1 cellular context compared by ENCODE assay signal in the genomic region with DNA sequence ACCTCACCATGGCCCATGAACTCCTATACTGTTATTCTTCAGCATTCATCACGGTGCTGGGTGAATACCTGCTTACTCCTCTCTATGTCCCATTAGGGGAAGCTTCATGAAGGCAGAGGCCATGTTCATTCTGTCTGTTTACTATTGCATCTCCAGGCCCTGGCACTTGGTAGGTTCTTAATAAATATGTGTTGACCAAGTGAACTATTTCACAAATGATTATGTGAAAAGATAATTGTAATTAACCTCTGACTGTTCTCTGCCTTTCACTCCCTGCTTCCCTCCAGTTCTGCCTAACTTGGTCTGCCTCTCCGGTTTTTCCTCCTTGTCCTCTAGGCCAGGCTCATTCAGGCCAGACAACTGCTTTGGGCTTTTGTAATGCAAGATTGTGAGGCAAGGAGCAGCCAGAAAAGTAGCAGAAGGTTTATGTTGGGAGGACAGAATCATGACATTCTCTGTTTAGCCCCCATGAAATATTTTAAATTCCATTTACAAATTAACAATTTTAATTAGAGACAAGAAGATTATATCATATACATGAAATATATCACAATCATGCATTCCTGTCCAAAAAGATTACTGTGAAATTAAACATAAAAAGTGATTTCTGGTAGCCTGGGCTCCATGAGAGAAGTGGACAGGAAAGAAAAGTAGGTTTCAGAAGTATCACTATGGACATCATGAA.
TF ChIP-seq lines count a peak whose summit lies in the region.

No MANE protein-coding gene starts in this region.

TF ChIP-seq in GM23338, 12 proteins besides CTCF, POLR2A, EP300 and RAD21 (continued from another document):
- TF ChIP-seq, protein P1, sequence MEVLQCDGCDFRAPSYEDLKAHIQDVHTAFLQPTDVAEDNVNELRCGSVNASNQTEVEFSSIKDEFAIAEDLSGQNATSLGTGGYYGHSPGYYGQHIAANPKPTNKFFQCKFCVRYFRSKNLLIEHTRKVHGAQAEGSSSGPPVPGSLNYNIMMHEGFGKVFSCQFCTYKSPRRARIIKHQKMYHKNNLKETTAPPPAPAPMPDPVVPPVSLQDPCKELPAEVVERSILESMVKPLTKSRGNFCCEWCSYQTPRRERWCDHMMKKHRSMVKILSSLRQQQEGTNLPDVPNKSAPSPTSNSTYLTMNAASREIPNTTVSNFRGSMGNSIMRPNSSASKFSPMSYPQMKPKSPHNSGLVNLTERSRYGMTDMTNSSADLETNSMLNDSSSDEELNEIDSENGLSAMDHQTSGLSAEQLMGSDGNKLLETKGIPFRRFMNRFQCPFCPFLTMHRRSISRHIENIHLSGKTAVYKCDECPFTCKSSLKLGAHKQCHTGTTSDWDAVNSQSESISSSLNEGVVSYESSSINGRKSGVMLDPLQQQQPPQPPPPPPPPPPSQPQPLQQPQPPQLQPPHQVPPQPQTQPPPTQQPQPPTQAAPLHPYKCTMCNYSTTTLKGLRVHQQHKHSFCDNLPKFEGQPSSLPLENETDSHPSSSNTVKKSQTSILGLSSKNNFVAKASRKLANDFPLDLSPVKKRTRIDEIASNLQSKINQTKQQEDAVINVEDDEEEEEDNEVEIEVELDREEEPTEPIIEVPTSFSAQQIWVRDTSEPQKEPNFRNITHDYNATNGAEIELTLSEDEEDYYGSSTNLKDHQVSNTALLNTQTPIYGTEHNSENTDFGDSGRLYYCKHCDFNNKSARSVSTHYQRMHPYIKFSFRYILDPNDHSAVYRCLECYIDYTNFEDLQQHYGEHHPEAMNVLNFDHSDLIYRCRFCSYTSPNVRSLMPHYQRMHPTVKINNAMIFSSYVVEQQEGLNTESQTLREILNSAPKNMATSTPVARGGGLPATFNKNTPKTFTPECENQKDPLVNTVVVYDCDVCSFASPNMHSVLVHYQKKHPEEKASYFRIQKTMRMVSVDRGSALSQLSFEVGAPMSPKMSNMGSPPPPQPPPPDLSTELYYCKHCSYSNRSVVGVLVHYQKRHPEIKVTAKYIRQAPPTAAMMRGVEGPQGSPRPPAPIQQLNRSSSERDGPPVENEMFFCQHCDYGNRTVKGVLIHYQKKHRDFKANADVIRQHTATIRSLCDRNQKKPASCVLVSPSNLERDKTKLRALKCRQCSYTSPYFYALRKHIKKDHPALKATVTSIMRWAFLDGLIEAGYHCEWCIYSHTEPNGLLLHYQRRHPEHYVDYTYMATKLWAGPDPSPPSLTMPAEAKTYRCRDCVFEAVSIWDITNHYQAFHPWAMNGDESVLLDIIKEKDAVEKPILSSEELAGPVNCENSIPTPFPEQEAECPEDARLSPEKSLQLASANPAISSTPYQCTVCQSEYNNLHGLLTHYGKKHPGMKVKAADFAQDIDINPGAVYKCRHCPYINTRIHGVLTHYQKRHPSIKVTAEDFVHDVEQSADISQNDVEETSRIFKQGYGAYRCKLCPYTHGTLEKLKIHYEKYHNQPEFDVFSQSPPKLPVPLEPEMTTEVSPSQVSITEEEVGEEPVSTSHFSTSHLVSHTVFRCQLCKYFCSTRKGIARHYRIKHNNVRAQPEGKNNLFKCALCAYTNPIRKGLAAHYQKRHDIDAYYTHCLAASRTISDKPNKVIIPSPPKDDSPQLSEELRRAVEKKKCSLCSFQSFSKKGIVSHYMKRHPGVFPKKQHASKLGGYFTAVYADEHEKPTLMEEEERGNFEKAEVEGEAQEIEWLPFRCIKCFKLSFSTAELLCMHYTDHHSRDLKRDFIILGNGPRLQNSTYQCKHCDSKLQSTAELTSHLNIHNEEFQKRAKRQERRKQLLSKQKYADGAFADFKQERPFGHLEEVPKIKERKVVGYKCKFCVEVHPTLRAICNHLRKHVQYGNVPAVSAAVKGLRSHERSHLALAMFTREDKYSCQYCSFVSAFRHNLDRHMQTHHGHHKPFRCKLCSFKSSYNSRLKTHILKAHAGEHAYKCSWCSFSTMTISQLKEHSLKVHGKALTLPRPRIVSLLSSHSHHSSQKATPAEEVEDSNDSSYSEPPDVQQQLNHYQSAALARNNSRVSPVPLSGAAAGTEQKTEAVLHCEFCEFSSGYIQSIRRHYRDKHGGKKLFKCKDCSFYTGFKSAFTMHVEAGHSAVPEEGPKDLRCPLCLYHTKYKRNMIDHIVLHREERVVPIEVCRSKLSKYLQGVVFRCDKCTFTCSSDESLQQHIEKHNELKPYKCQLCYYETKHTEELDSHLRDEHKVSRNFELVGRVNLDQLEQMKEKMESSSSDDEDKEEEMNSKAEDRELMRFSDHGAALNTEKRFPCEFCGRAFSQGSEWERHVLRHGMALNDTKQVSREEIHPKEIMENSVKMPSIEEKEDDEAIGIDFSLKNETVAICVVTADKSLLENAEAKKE (CRISPR knock-in tag; IDR thresholded peaks at IDR 0.05) = peak; percentile 24; the same call in 1 of the 2 replicates
- TF ChIP-seq ZNF114 (CRISPR knock-in tag; IDR thresholded peaks at IDR 0.05) (no peak), CREB1 (CRISPR knock-in tag; IDR thresholded peaks at IDR 0.05; ENCODE audit: low read depth) (no peak)
